Comparison of ENCODE assay signal across 9 cellular contexts in the genomic region with DNA sequence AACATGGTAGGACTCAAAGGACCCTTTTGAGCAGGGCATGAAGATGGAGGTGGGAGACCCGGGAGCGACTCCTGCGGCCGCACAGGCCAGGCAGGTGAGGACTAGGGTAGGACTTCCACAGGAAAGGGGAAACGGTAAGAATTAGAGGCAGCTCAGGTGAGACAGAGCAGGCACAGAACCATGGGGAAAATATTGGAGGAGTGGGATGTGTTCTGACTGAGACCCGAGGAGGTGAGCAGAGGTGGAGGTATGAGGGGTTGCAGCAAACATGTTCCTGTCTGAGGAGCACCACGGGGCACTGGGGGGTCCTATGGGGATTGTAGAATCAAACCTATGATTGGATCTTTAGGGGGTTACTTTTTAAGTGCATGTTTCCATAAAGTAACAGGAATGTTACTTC. TPM values are rescaled to one million over a fixed set of nuclear protein-coding genes. Genes with fewer than 3 reads are reported as not detected.
A peak's percentile ranks its signal among the peaks of the same experiment; 100 is the strongest.
DNase-seq lines count a peak whose midpoint lies in the region; ATAC-seq lines count a peak whose summit lies in the region.
"Had no signal": no experiment of that assay in that cellular context is flagged by ENCODE, and none has a peak within 500 bp of the region (broad histone marks: within the 10 kb centered on the region; RNA-seq: fewer than 3 reads in every experiment).

No MANE protein-coding gene starts in this region.

- CTCF ChIA-PET in activated CD4-positive, alpha-beta T cell treated with anti-CD3 and anti-CD28 coated beads for 36 hours (lab: Charles Lee), result interaction anchor here (1.8 kb wide), 2 partner anchors 13 to 16 kb away, joined by 11 to 13 read pairs; partner anchors contain the start of gene AEN

- H3K36me3 Mint-ChIP-seq in activated CD4-positive, alpha-beta T cell treated with anti-CD3 and anti-CD28 coated beads for 36 hours (ENCODE audit: low read depth), result peaks cover 51% of the 10 kb centered on the region
- peaks cover 41% of the 10 kb centered on the region for H3K36me3 Mint-ChIP-seq in activated T-helper 1 cell treated with anti-CD3 and anti-CD28 coated beads, Interleukin-12 subunit alpha, Interleukin-12 subunit beta, Interleukin-2, Interleukin-4 antibody, amounts not matched to agents 30 ng/mL and 10 ng/mL and 1 ng/mL, durations not matched to agents 14 hours and 24 hours and 36 hours (ENCODE audit: low read depth)
- peaks cover 13 to 23% (median 16%) of the 10 kb centered on the region in 3 donors for H3K36me3 Mint-ChIP-seq in immature natural killer cell

- H3K9me3 Mint-ChIP-seq in activated CD4-positive, alpha-beta T cell treated with anti-CD3 and anti-CD28 coated beads for 36 hours (ENCODE audit: low read depth), result no peaks in the 10 kb centered on the region
- H3K9me3 Mint-ChIP-seq in activated T-helper 1 cell treated with anti-CD3 and anti-CD28 coated beads, Interleukin-12 subunit alpha, Interleukin-12 subunit beta, Interleukin-2, Interleukin-4 antibody, amounts not matched to agents 30 ng/mL and 10 ng/mL and 1 ng/mL, durations not matched to agents 14 hours and 24 hours and 36 hours, result no peaks in the 10 kb centered on the region
- no peaks in the 10 kb centered on the region for H3K9me3 Mint-ChIP-seq in immature natural killer cell
- no peaks in the 10 kb centered on the region for H3K9me3 Mint-ChIP-seq in stimulated activated naive CD8-positive, alpha-beta T cell treated with anti-CD3 and anti-CD28 coated beads, Interleukin-15, amount 100 ng/mL, for 72 hours

- no peaks in the 10 kb centered on the region for H3K27me3 Mint-ChIP-seq in activated CD4-positive, alpha-beta T cell treated with anti-CD3 and anti-CD28 coated beads for 36 hours
- peaks cover 1% of the 10 kb centered on the region for H3K27me3 Mint-ChIP-seq in activated T-helper 1 cell treated with anti-CD3 and anti-CD28 coated beads, Interleukin-12 subunit alpha, Interleukin-12 subunit beta, Interleukin-2, Interleukin-4 antibody, amounts not matched to agents 30 ng/mL and 10 ng/mL and 1 ng/mL, durations not matched to agents 14 hours and 24 hours and 36 hours (ENCODE audit: insufficient read depth)
- peaks cover 18 to 20% (median 19%) of the 10 kb centered on the region in 3 donors for H3K27me3 Mint-ChIP-seq in immature natural killer cell (ENCODE audit: low read depth in 3 of 3)
- H3K27me3 Mint-ChIP-seq in stimulated activated naive CD8-positive, alpha-beta T cell treated with anti-CD3 and anti-CD28 coated beads, Interleukin-15, amount 100 ng/mL, for 72 hours, result no peaks in the 10 kb centered on the region

- peak overlapping the region; percentile 87 for H3K4me3 Mint-ChIP-seq in activated CD4-positive, alpha-beta T cell treated with anti-CD3 and anti-CD28 coated beads for 36 hours
- H3K4me3 Mint-ChIP-seq in activated T-helper 1 cell treated with anti-CD3 and anti-CD28 coated beads, Interleukin-12 subunit alpha, Interleukin-12 subunit beta, Interleukin-2, Interleukin-4 antibody, amounts not matched to agents 30 ng/mL and 10 ng/mL and 1 ng/mL, durations not matched to agents 14 hours and 24 hours and 36 hours, result peak overlapping the region; percentile 86
- peak overlapping the region; percentile 88 to 99 (median 94) for H3K4me3 Mint-ChIP-seq in immature natural killer cell
- peak overlapping the region; percentile 87 to 89 for H3K4me3 Mint-ChIP-seq in stimulated activated naive CD8-positive, alpha-beta T cell treated with anti-CD3 and anti-CD28 coated beads, Interleukin-15, amount 100 ng/mL, for 72 hours

- no peak for DNase-seq in activated CD4-positive, alpha-beta T cell treated with anti-CD3 and anti-CD28 coated beads for 36 hours
- DNase-seq in activated CD4-positive, alpha-beta T cell treated with anti-CD3 and anti-CD28 coated beads, Interleukin-2, amount 50 U/mL, for 1 hour, result no peak
- no peak for DNase-seq in activated T-helper 1 cell treated with anti-CD3 and anti-CD28 coated beads, Interleukin-12 subunit alpha, Interleukin-12 subunit beta, Interleukin-2, Interleukin-4 antibody, amounts not matched to agents 30 ng/mL and 10 ng/mL and 1 ng/mL, durations not matched to agents 14 hours and 24 hours and 36 hours (ENCODE audit: low spot score)
- DNase-seq in immature natural killer cell, result no peak
- no peak for DNase-seq in stimulated activated naive CD8-positive, alpha-beta T cell treated with anti-CD3 and anti-CD28 coated beads, Interleukin-15, amount 100 ng/mL, for 72 hours
- no peak for DNase-seq in NCI-H2107 (lab: John Stamatoyannopoulos, UW)
- DNase-seq in retina, result no peak
- DNase-seq: RPMI8226 had no signal

- H3K27ac Mint-ChIP-seq in activated CD4-positive, alpha-beta T cell treated with anti-CD3 and anti-CD28 coated beads for 36 hours, result peak overlapping the region; percentile 98
- peak overlapping the region; percentile 96 for H3K27ac Mint-ChIP-seq in activated T-helper 1 cell treated with anti-CD3 and anti-CD28 coated beads, Interleukin-12 subunit alpha, Interleukin-12 subunit beta, Interleukin-2, Interleukin-4 antibody, amounts not matched to agents 30 ng/mL and 10 ng/mL and 1 ng/mL, durations not matched to agents 14 hours and 24 hours and 36 hours
- H3K27ac Mint-ChIP-seq in immature natural killer cell, result peak overlapping the region; percentile 97 to 100 (median 99)
- peak overlapping the region; percentile 96 to 98 for H3K27ac Mint-ChIP-seq in stimulated activated naive CD8-positive, alpha-beta T cell treated with anti-CD3 and anti-CD28 coated beads, Interleukin-15, amount 100 ng/mL, for 72 hours

- H3K4me1 Mint-ChIP-seq in activated CD4-positive, alpha-beta T cell treated with anti-CD3 and anti-CD28 coated beads for 36 hours, result peaks cover 88% of the 10 kb centered on the region
- H3K4me1 Mint-ChIP-seq in activated T-helper 1 cell treated with anti-CD3 and anti-CD28 coated beads, Interleukin-12 subunit alpha, Interleukin-12 subunit beta, Interleukin-2, Interleukin-4 antibody, amounts not matched to agents 30 ng/mL and 10 ng/mL and 1 ng/mL, durations not matched to agents 14 hours and 24 hours and 36 hours (ENCODE audit: low read depth), result peaks cover 79% of the 10 kb centered on the region
- peaks cover 69 to 74% of the 10 kb centered on the region in 2 donors for H3K4me1 Mint-ChIP-seq in immature natural killer cell
- H3K4me1 Mint-ChIP-seq in stimulated activated naive CD8-positive, alpha-beta T cell treated with anti-CD3 and anti-CD28 coated beads, Interleukin-15, amount 100 ng/mL, for 72 hours, result peaks cover 85% of the 10 kb centered on the region

- intact Hi-C loops in activated CD4-positive, alpha-beta T cell treated with anti-CD3 and anti-CD28 coated beads for 36 hours (cut with DNase I, micrococcal nuclease), result no loop called here
- intact Hi-C loops in activated T-helper 1 cell treated with anti-CD3 and anti-CD28 coated beads, Interleukin-12 subunit alpha, Interleukin-12 subunit beta, Interleukin-2, Interleukin-4 antibody, amounts not matched to agents 30 ng/mL and 10 ng/mL and 1 ng/mL, durations not matched to agents 14 hours and 24 hours and 36 hours (cut with micrococcal nuclease), result no loop called here

- POLR2A ChIA-PET in activated CD4-positive, alpha-beta T cell treated with anti-CD3 and anti-CD28 coated beads for 36 hours (lab: Charles Lee), result interaction anchor here (2.1 kb wide), 1 partner anchor 14 kb away, joined by 21 read pairs; no protein-coding TSS in a partner anchor

- no peak for ATAC-seq in activated CD4-positive, alpha-beta T cell treated with anti-CD3 and anti-CD28 coated beads for 36 hours
- no peak for ATAC-seq in stimulated activated naive CD8-positive, alpha-beta T cell treated with anti-CD3 and anti-CD28 coated beads, Interleukin-15, amount 100 ng/mL, for 72 hours
- no peak for ATAC-seq in GM19324 (IDR thresholded peaks at IDR 0.05; ENCODE audit: low FRiP score, unreplicated experiment)

RNA-seq across cellular contexts. Expression of gene ISG20, which starts 1.4 kb away (rescaled TPM):
- total RNA-seq in activated CD4-positive, alpha-beta T cell treated with anti-CD3 and anti-CD28 coated beads for 36 hours, result 100 to 1,000 TPM; 107 to 120 TPM
- 31.2 and 34.9 TPM in 2 replicates for total RNA-seq in activated T-helper 1 cell treated with anti-CD3 and anti-CD28 coated beads, Interleukin-12 subunit alpha, Interleukin-12 subunit beta, Interleukin-2, Interleukin-4 antibody, amounts not matched to agents 30 ng/mL and 10 ng/mL and 1 ng/mL, durations not matched to agents 14 hours and 24 hours and 36 hours
- polyA plus RNA-seq in immature natural killer cell, result 100 to 1,000 TPM; 286 to 365 (median 342) TPM

RNA-seq across cellular contexts. Expression of gene AEN, which starts 16.3 kb away (rescaled TPM):
- 10 to 100 TPM; 42.8 to 52.9 TPM for total RNA-seq in activated CD4-positive, alpha-beta T cell treated with anti-CD3 and anti-CD28 coated beads for 36 hours
- total RNA-seq in activated T-helper 1 cell treated with anti-CD3 and anti-CD28 coated beads, Interleukin-12 subunit alpha, Interleukin-12 subunit beta, Interleukin-2, Interleukin-4 antibody, amounts not matched to agents 30 ng/mL and 10 ng/mL and 1 ng/mL, durations not matched to agents 14 hours and 24 hours and 36 hours, result 74.2 and 76.4 TPM in 2 replicates
- 10 to 100 TPM; 11.6 to 17.8 (median 12.1) TPM for polyA plus RNA-seq in immature natural killer cell
